ENCODE assay signal across 15 cellular contexts in the genomic region with DNA sequence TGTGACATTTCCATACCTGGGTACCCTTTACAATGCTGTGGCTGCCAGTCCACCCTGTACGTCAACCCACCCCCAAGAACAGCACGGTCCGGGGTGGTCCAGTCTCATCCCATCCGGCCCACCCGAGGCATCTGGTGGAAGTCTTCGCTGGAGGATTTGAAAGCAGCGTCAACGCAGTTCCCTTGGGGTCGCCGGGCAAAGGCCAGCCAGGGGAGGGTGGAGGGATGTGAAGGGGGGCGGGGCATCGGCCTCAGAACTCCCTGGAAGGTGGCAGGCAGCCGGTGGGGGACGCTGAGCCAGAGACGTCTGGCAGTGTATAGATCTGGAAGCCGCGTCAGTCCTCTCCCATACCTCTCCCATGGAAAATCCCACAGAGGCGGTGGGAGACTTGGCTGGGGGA.
DNase-seq lines count a peak whose midpoint lies in the region; TF ChIP-seq lines count a peak whose summit lies in the region.
"Had no signal": no experiment of that assay in that cellular context is flagged by ENCODE, and none has a peak within 500 bp of the region (broad histone marks: within the 10 kb centered on the region; RNA-seq: fewer than 3 reads in every experiment).

No MANE protein-coding gene starts in this region.

- H3K4me1 Mint-ChIP-seq in chondrocyte (ENCODE audit: low read depth): no peaks in the 10 kb centered on the region
- H3K4me1 Mint-ChIP-seq: B cell, H9 had no signal

- no peak for TF ChIP-seq CTCF in chondrocyte (IDR thresholded peaks at IDR 0.05)

- peaks cover 45% of the 10 kb centered on the region for H3K9me3 Mint-ChIP-seq in chondrocyte (ENCODE audit: low read depth)

- H3K36me3 Mint-ChIP-seq in chondrocyte (ENCODE audit: low read depth): peaks cover 2% of the 10 kb centered on the region
- H3K36me3 Mint-ChIP-seq: CD4-positive, CD25-positive, alpha-beta regulatory T cell; CD8-positive, alpha-beta T cell had no signal

- no peaks in the 10 kb centered on the region for H3K27me3 Mint-ChIP-seq in chondrocyte (ENCODE audit: low read depth)
- H3K27me3 Mint-ChIP-seq: B cell; CD4-positive, CD25-positive, alpha-beta regulatory T cell had no signal

- H3K27ac Mint-ChIP-seq in chondrocyte (ENCODE audit: unreplicated experiment): no peak overlapping the region
- H3K27ac Mint-ChIP-seq: B cell; CD4-positive, CD25-positive, alpha-beta regulatory T cell; CD8-positive, alpha-beta T cell; H9 had no signal

- DNase-seq in NCI-H82 (lab: John Stamatoyannopoulos, UW) (peak; percentile 7), NCI-H82 treated with DMSO at 0.1 percent for 48 hours (lab: John Stamatoyannopoulos, UW; ENCODE audit: unreplicated experiment) (no peak), chondrocyte (ENCODE audit: low spot score) (peak; percentile 85), posterior vena cava (ENCODE audit: low spot score) (peak; percentile 77), medulla oblongata (ENCODE audit: extremely low spot score) (no peak), T1000 (lab: John Stamatoyannopoulos, UW) (no peak), NCI-H2107 (lab: John Stamatoyannopoulos, UW) (no peak)
- DNase-seq: Caco-2; CD4-positive, CD25-positive, alpha-beta regulatory T cell; DMS153; DND-41; GM23248; H9 had no signal

- no peak overlapping the region for H3K4me3 Mint-ChIP-seq in chondrocyte (ENCODE audit: unreplicated experiment)
- H3K4me3 Mint-ChIP-seq: B cell; CD4-positive, CD25-positive, alpha-beta regulatory T cell; CD8-positive, alpha-beta T cell; H9 had no signal

- intact Hi-C loops in posterior vena cava (cut with DNase I): no loop called here

Comparison
In these comparisons a context has a peak if more than half of its experiments do, and no peak if none do; other contexts are left out.
1. DNase-seq: peak in NCI-H82 (single experiment), chondrocyte (single experiment) and posterior vena cava (single experiment); none in NCI-H82 treated with DMSO at 0.1 percent for 48 hours (single experiment), medulla oblongata (single experiment), T1000 (single experiment) and NCI-H2107 (single experiment).